23 cellular contexts compared by ENCODE assay signal in the genomic region with DNA sequence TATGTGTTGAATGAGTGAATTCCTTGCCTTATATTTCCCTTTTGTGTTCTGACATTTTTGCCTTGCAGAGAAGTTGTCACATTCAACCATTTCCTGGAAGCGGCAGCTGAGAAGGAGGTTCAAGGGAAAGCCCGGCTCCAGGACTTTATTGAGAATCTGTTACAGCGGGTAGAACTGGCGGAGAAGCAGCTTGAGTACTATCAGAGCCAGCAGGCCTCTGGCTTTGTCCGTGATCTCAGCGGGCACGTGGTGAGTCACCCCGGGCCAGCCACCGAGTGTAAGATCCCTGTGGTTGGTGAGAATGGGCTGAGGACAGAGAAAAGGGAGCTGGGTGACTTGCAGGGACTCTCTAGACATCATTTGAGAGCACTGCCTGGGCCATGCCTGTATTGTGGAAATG. TPM values are rescaled to one million over a fixed set of nuclear protein-coding genes. Genes with fewer than 3 reads are reported as not detected.
DNase-seq lines count a peak whose midpoint lies in the region; ATAC-seq and TF ChIP-seq lines count a peak whose summit lies in the region.
"Had no signal": no experiment of that assay in that cellular context is flagged by ENCODE, and none has a peak within 500 bp of the region (broad histone marks: within the 10 kb centered on the region; RNA-seq: fewer than 3 reads in every experiment).

No MANE protein-coding gene starts in this region.

- H2BK20ac ChIP-seq in IMR-90 (ENCODE audit: low read depth, low read length), result no peak overlapping the region

- no peak overlapping the region for H2AFZ ChIP-seq in IMR-90 (replicated peaks; ENCODE audit: low read length, poor library complexity)
- H2AFZ ChIP-seq: parathyroid adenoma had no signal

- no peak overlapping the region for H2BK15ac ChIP-seq in IMR-90 (ENCODE audit: low read depth, low read length)

- no peak overlapping the region for H3K9ac ChIP-seq in IMR-90 (ENCODE audit: low read depth, low read length)
- H3K9ac ChIP-seq: parathyroid adenoma had no signal

- dilution Hi-C loops in IMR-90 (cut with HindIII; ENCODE audit: low sequenced_read_pairs, unreplicated experiment), result no loop called here

- no peak overlapping the region for H3K23ac ChIP-seq in IMR-90 (ENCODE audit: low read depth, low read length)

- H2BK5ac ChIP-seq in IMR-90 (ENCODE audit: low read depth, low read length, poor library complexity, severe bottlenecking), result no peak overlapping the region

- H3K9me3 ChIP-seq in IMR-90 (ENCODE audit: control insufficient read depth, insufficient read depth, low read length), result no peaks in the 10 kb centered on the region
- H3K9me3 ChIP-seq: breast epithelium, heart right ventricle had no signal

- H3K4ac ChIP-seq in IMR-90 (ENCODE audit: low read depth, low read length), result peak overlapping the region; percentile 7; the same call in 1 of the 2 replicates

- H3K4me3 ChIP-seq in IMR-90 (ENCODE audit: insufficient read depth, low read depth, low read length), result no peak overlapping the region
- H3K4me3 ChIP-seq: breast epithelium, heart right ventricle had no signal

- intact Hi-C loops in IMR-90 (cut with micrococcal nuclease), result no loop called here

- H3K56ac ChIP-seq in IMR-90 (ENCODE audit: extremely low read depth, insufficient read depth, low read length), result no peak overlapping the region

- no peaks in the 10 kb centered on the region for H3K4me1 ChIP-seq in IMR-90 (ENCODE audit: control insufficient read depth, insufficient read depth, low read length)
- H3K4me1 ChIP-seq: breast epithelium had no signal

- no peak overlapping the region for H3K18ac ChIP-seq in IMR-90 (ENCODE audit: low read depth, low read length)

- H2BK120ac ChIP-seq in IMR-90 (ENCODE audit: low read depth, low read length), result no peak overlapping the region

- no peak for TF ChIP-seq POLR2A in IMR-90 (IDR thresholded peaks at IDR 0.05; ENCODE audit: low read depth, low read length)

- H4K20me1 ChIP-seq in IMR-90 (ENCODE audit: insufficient read depth, low read length), result no peaks in the 10 kb centered on the region

- 89% methylated on average over 7 of the region's 9 CpGs; no CpG with 5 or more reads in 1 of the 2 experiments for WGBS in IMR-90 (ENCODE audit: extremely low coverage in 2 of 2, insufficient read length in 1 of 2), 2 experiments

- no peak for TF ChIP-seq RAD21 in IMR-90 (IDR thresholded peaks at IDR 0.05; ENCODE audit: low read length)

- no peaks in the 10 kb centered on the region for H3K9me1 ChIP-seq in IMR-90 (ENCODE audit: insufficient read depth, low read length)

- H3K27ac ChIP-seq in IMR-90 (ENCODE audit: insufficient read depth, low read length), result no peak overlapping the region
- H3K27ac ChIP-seq: breast epithelium, heart right ventricle, parathyroid adenoma had no signal

- no peaks in the 10 kb centered on the region; a peak in 1 of 4 replicates for H3K79me1 ChIP-seq in IMR-90 (ENCODE audit: low read depth in 1 of 2, low read length in 2 of 2)

- DNase-seq in IMR-90 (no peak), amygdala (lab: John Stamatoyannopoulos, UW) (peak in 35 of 56 donors; percentile 12 to 74 (median 45)), islet precursor cell (peak; percentile 73), superior temporal gyrus (ENCODE audit: extremely low spot score) (peak; percentile 79), DMS 273 (lab: John Stamatoyannopoulos, UW; ENCODE audit: unreplicated experiment) (no peak), HT-29 (ENCODE audit: low spot score) (no peak)
- no peak for DNase-seq in activated CD4-positive, alpha-beta T cell treated with anti-CD3 and anti-CD28 coated beads, Interleukin-2, amount 50 U/mL, for 1 hour
- DNase-seq: activated CD4-positive, alpha-beta T cell treated with anti-CD3 and anti-CD28 coated beads, Interleukin-2, amount 50 U/mL, for 48 hours; activated effector memory CD4-positive, alpha-beta T cell treated with anti-CD3 and anti-CD28 coated beads, Interleukin-2, amount 50 U/mL, for 16 hours; activated naive CD8-positive, alpha-beta T cell treated with anti-CD3 and anti-CD28 coated beads, Interleukin-2, amount 50 U/mL, for 24 hours; EL; H7; heart right ventricle; naive B cell; NCI-H1436; SHP77; stimulated activated CD4-positive, alpha-beta T cell treated with anti-CD3 and anti-CD28 coated beads, Interleukin-1b, Interleukin-23, amount 100 ng/mL, for 48 hours; stimulated activated naive CD4-positive, alpha-beta T cell treated with Interleukin-2 at 50 U/mL for 16 hours; T-cell; trophoblast cell had no signal

- H3K4me2 ChIP-seq in IMR-90 (ENCODE audit: low read depth, low read length), result no peak overlapping the region

- CTCF ChIA-PET in IMR-90 (lab: Yijun Ruan, JAX), result no interaction called here

- in situ Hi-C loops in IMR-90 (cut with MboI; ENCODE audit: low sequenced_read_pairs), result no loop called here

- H2AK5ac ChIP-seq in IMR-90 (ENCODE audit: low read depth, low read length), result no peak overlapping the region

- no peaks in the 10 kb centered on the region for H3K36me3 ChIP-seq in IMR-90 (ENCODE audit: control insufficient read depth, insufficient read depth, low read length)
- H3K36me3 ChIP-seq: breast epithelium, heart right ventricle had no signal

- H3K27me3 ChIP-seq in IMR-90 (ENCODE audit: control insufficient read depth, insufficient read depth, low read length), result no peaks in the 10 kb centered on the region
- H3K27me3 ChIP-seq: breast epithelium, heart right ventricle had no signal

- H4K91ac ChIP-seq in IMR-90 (ENCODE audit: insufficient read depth, low read depth, low read length), result no peak overlapping the region

- no peak overlapping the region for H4K8ac ChIP-seq in IMR-90 (ENCODE audit: low read depth in 2 of 2, low read length in 2 of 2)

- no peak for TF ChIP-seq CTCF in IMR-90 (conservative IDR thresholded peaks at IDR 0.05; ENCODE audit: low read depth, low read length)

- POLR2A ChIA-PET in IMR-90 (lab: Charles Lee; ENCODE audit: unreplicated experiment), result no interaction called here

- BruUV-seq in IMR-90 (replicated peaks; lab: Mats Ljungman, UMichigan), result no TSS peak

- no peak overlapping the region for H2AK9ac ChIP-seq in IMR-90 (replicated peaks; ENCODE audit: low read depth, low read length, poor library complexity)

- no peak overlapping the region for H4K5ac ChIP-seq in IMR-90 (ENCODE audit: low read depth, low read length)

- no peak for ATAC-seq in IMR-90 (ENCODE audit: low read depth)
- ATAC-seq: activated naive CD8-positive, alpha-beta T cell treated with anti-CD3 and anti-CD28 coated beads, Interleukin-2, amount 50 U/mL, for 24 hours; heart right ventricle; T-cell had no signal

- no peak overlapping the region for H3K14ac ChIP-seq in IMR-90 (replicated peaks; ENCODE audit: low read depth, low read length)

TF ChIP-seq in IMR-90, 13 proteins besides CTCF, POLR2A, EP300 and RAD21:
- TF ChIP-seq NFE2L2 (IDR thresholded peaks at IDR 0.05; ENCODE audit: low read depth, low read length) (no peak), SMC3 (IDR thresholded peaks at IDR 0.05; ENCODE audit: low read depth, low read length) (no peak), MAZ (IDR thresholded peaks at IDR 0.05; ENCODE audit: borderline replicate concordance, low read depth, low read length) (no peak), FOS (IDR thresholded peaks at IDR 0.05; ENCODE audit: low read depth, low read length) (no peak), RCOR1 (IDR thresholded peaks at IDR 0.05; ENCODE audit: insufficient replicate concordance, low read length) (no peak), RFX5 (IDR thresholded peaks at IDR 0.05; ENCODE audit: low read depth, low read length) (no peak), MAFK (IDR thresholded peaks at IDR 0.05; ENCODE audit: low read depth, low read length) (no peak), CHD1 (IDR thresholded peaks at IDR 0.05; ENCODE audit: low read depth, low read length) (no peak), CEBPB (IDR thresholded peaks at IDR 0.05; ENCODE audit: low read depth, low read length) (no peak), MXI1 (IDR thresholded peaks at IDR 0.05; ENCODE audit: borderline replicate concordance, low read depth, low read length) (no peak), BHLHE40 (IDR thresholded peaks at IDR 0.05; ENCODE audit: low read depth, low read length) (no peak)
- TF ChIP-seq, protein P1, sequence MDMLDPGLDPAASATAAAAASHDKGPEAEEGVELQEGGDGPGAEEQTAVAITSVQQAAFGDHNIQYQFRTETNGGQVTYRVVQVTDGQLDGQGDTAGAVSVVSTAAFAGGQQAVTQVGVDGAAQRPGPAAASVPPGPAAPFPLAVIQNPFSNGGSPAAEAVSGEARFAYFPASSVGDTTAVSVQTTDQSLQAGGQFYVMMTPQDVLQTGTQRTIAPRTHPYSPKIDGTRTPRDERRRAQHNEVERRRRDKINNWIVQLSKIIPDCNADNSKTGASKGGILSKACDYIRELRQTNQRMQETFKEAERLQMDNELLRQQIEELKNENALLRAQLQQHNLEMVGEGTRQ (IDR thresholded peaks at IDR 0.05; ENCODE audit: low read depth, low read length), result no peak
- TF ChIP-seq, protein P2, sequence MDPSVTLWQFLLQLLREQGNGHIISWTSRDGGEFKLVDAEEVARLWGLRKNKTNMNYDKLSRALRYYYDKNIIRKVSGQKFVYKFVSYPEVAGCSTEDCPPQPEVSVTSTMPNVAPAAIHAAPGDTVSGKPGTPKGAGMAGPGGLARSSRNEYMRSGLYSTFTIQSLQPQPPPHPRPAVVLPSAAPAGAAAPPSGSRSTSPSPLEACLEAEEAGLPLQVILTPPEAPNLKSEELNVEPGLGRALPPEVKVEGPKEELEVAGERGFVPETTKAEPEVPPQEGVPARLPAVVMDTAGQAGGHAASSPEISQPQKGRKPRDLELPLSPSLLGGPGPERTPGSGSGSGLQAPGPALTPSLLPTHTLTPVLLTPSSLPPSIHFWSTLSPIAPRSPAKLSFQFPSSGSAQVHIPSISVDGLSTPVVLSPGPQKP (IDR thresholded peaks at IDR 0.05; ENCODE audit: borderline replicate concordance, low read depth, low read length), result no peak

RNA-seq across cellular contexts. Expression of a gene that starts 14.2 kb away (rescaled TPM):
- 2.5 and 3.2 TPM in 2 replicates for total RNA-seq in IMR-90 (2012; rRNA removed)
- 1.0 and 1.2 TPM in 2 replicates for polyA plus RNA-seq in IMR-90 (2012; rRNA removed)
- 0.46 and 0.80 TPM in 2 replicates for polyA plus RNA-seq in IMR-90 (2012; cell fraction: cytosol; rRNA removed)
- 0.41 and 1.0 TPM in 2 replicates for polyA plus RNA-seq in IMR-90 (2012; cell fraction: nucleus; rRNA removed; ENCODE audit: low replicate concordance)
- total RNA-seq in HT-29 (2014; rRNA removed; shearing (Covaris generic)), result not detected in 2 replicates
- total RNA-seq: H7, lung microvascular endothelial cell had no signal

Comparison
In these comparisons a context has a peak if more than half of its experiments do, and no peak if none do; other contexts are left out.
1. DNase-seq: peak in amygdala (35 of 56), islet precursor cell (single experiment) and superior temporal gyrus (single experiment); none in IMR-90 (single experiment), activated CD4-positive, alpha-beta T cell treated with anti-CD3 and anti-CD28 coated beads, Interleukin-2, amount 50 U/mL, for 1 hour (single experiment), DMS 273 (single experiment) and HT-29 (single experiment).